In genomic region chr13:110921209-110921608, GRCh38 we compare ENCODE assay signal across 1 cellular context.
TF ChIP-seq lines count a peak whose summit lies in the region.

No MANE protein-coding gene starts in this region.

TF ChIP-seq in GM12878, 131 proteins besides CTCF, POLR2A, EP300 and RAD21 (continued from another document):
- TF ChIP-seq BRCA1 (IDR thresholded peaks at IDR 0.05; ENCODE audit: low read depth, low read length), result no peak
- no peak for TF ChIP-seq MXI1 (IDR thresholded peaks at IDR 0.05; ENCODE audit: low read depth, low read length)
- TF ChIP-seq CBX3 (IDR thresholded peaks at IDR 0.05; ENCODE audit: borderline replicate concordance, low read depth), result no peak
- no peak for TF ChIP-seq SKIL (IDR thresholded peaks at IDR 0.05; ENCODE audit: low read depth, poor library complexity, severe bottlenecking)
- no peak for TF ChIP-seq MEF2A (IDR thresholded peaks at IDR 0.05; ENCODE audit: insufficient read depth, low read depth, low read length)
- no peak for TF ChIP-seq SMAD1 (IDR thresholded peaks at IDR 0.05; ENCODE audit: low read depth, partially characterized antibody)
- TF ChIP-seq, protein P1, sequence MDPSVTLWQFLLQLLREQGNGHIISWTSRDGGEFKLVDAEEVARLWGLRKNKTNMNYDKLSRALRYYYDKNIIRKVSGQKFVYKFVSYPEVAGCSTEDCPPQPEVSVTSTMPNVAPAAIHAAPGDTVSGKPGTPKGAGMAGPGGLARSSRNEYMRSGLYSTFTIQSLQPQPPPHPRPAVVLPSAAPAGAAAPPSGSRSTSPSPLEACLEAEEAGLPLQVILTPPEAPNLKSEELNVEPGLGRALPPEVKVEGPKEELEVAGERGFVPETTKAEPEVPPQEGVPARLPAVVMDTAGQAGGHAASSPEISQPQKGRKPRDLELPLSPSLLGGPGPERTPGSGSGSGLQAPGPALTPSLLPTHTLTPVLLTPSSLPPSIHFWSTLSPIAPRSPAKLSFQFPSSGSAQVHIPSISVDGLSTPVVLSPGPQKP (IDR thresholded peaks at IDR 0.05; ENCODE audit: low read depth, low read length), result no peak
- no peak for TF ChIP-seq NBN (IDR thresholded peaks at IDR 0.05)
- TF ChIP-seq ZNF622 (IDR thresholded peaks at IDR 0.05), result no peak
